Comparison of ENCODE assay signal across 8 cellular contexts in the genomic region with DNA sequence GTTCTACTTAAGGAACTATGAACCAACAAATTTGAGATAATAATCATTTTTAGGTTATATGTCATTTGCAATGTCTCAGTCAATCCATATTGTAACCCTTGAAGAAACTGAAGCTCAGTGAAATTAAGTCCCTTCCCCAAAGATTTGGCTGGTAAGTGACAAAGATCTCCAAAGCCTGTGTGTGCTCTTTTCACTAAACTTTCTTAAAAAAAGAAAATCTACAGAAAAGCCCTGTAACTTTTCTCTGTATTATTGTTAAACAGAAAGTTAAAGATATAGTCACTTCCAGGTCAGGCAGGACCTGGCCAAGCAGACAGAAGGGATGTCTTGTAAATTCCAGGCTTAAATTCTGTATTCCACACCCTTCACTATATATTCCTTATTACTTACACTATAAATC. TPM values are rescaled to one million over a fixed set of nuclear protein-coding genes. Genes with fewer than 3 reads are reported as not detected.
DNase-seq lines count a peak whose midpoint lies in the region; ATAC-seq and TF ChIP-seq lines count a peak whose summit lies in the region.

No MANE protein-coding gene starts in this region.

- peak overlapping the region; percentile 81 for H3K4me2 ChIP-seq in neural progenitor cell

- no peak for DNase-seq in BE2C
- no peak for DNase-seq in MG63
- DNase-seq in effector memory CD4-positive, alpha-beta T cell: no peak
- no peak for DNase-seq in neural progenitor cell (ENCODE audit: low spot score)
- DNase-seq in posterior vena cava (ENCODE audit: low spot score): no peak
- no peak for DNase-seq in GM10248 (ENCODE audit: extremely low spot score)
- DNase-seq in COLO668 (lab: John Stamatoyannopoulos, UW; ENCODE audit: unreplicated experiment): no peak

- TF ChIP-seq CTCF in BE2C (IDR thresholded peaks at IDR 0.05; ENCODE audit: low read depth, low read length) (no peak), neural progenitor cell (IDR thresholded peaks at IDR 0.05) (no peak), GM10248 (IDR thresholded peaks at IDR 0.05; ENCODE audit: control extremely low read depth, extremely low read depth, low read depth, missing control alignments) (no peak)

- H3K4me1 ChIP-seq in BE2C: peaks cover 8% of the 10 kb centered on the region
- H3K4me1 ChIP-seq in effector memory CD4-positive, alpha-beta T cell (ENCODE audit: control insufficient read depth, insufficient read depth, low read length, poor library complexity, severe bottlenecking): peaks cover 29% of the 10 kb centered on the region
- peaks cover 14% of the 10 kb centered on the region for H3K4me1 ChIP-seq in neural progenitor cell

- H3K79me2 ChIP-seq in neural progenitor cell (ENCODE audit: low read depth): no peaks in the 10 kb centered on the region

- H3K27me3 ChIP-seq in BE2C (no peaks in the 10 kb centered on the region), MG63 (no peaks in the 10 kb centered on the region), neural progenitor cell (peaks cover 60% of the 10 kb centered on the region)
- H3K27me3 ChIP-seq in effector memory CD4-positive, alpha-beta T cell (replicated peaks; ENCODE audit: control insufficient read depth, insufficient read depth, low read length, poor library complexity, severe bottlenecking): no peaks in the 10 kb centered on the region

- peak overlapping the region; percentile 90 for H3K4me3 Mint-ChIP-seq in neural progenitor cell

- no peak for ATAC-seq in HG02852 (IDR thresholded peaks at IDR 0.05; ENCODE audit: unreplicated experiment)

- H3F3A ChIP-seq in neural progenitor cell (ENCODE audit: low read depth): peaks cover 14% of the 10 kb centered on the region

- H3K4me3 ChIP-seq in BE2C (ENCODE audit: low read depth, low read length): peak overlapping the region; percentile 78
- H3K4me3 ChIP-seq in MG63: peak overlapping the region; percentile 62
- peak overlapping the region; percentile 79 for H3K4me3 ChIP-seq in effector memory CD4-positive, alpha-beta T cell (ENCODE audit: insufficient read depth, low read depth, low read length, poor library complexity, severe bottlenecking)
- H3K4me3 ChIP-seq in neural progenitor cell: peak overlapping the region; percentile 57

- H3K36me3 ChIP-seq in BE2C (no peaks in the 10 kb centered on the region; the same call in 1 of the 2 replicates), MG63 (peaks cover 4% of the 10 kb centered on the region; the same call in 1 of the 2 replicates), neural progenitor cell (no peaks in the 10 kb centered on the region)
- H3K36me3 ChIP-seq in effector memory CD4-positive, alpha-beta T cell (ENCODE audit: control insufficient read depth, insufficient read depth, low read length): no peaks in the 10 kb centered on the region

- H3K9ac ChIP-seq in neural progenitor cell: no peak overlapping the region

- no peak overlapping the region for H3K27ac Mint-ChIP-seq in neural progenitor cell

- H3K27me3 Mint-ChIP-seq in neural progenitor cell (ENCODE audit: insufficient read depth, low read depth): peaks cover 14% of the 10 kb centered on the region

- peaks cover 3% of the 10 kb centered on the region for H3K36me3 Mint-ChIP-seq in neural progenitor cell

- POLR2A ChIA-PET in GM10248 (lab: Yijun Ruan, JAX): no interaction called here

- H3K4me1 Mint-ChIP-seq in neural progenitor cell: peaks cover 53% of the 10 kb centered on the region

- no peak overlapping the region for H2AFZ ChIP-seq in neural progenitor cell (replicated peaks)

- H3K9me3 Mint-ChIP-seq in neural progenitor cell: no peaks in the 10 kb centered on the region

- H3K9me3 ChIP-seq in BE2C (no peaks in the 10 kb centered on the region), MG63 (no peaks in the 10 kb centered on the region), neural progenitor cell (ENCODE audit: low read depth) (no peaks in the 10 kb centered on the region)
- no peaks in the 10 kb centered on the region for H3K9me3 ChIP-seq in effector memory CD4-positive, alpha-beta T cell (ENCODE audit: control insufficient read depth, low read length)

- CTCF ChIA-PET in GM10248 (lab: Yijun Ruan, JAX): interaction anchor here (1.9 to 4.1 kb wide), 2 partner anchors 10 to 22 kb away, joined by 6 to 32 read pairs; no protein-coding TSS in a partner anchor

- intact Hi-C loops in posterior vena cava (cut with DNase I): no loop called here

- H3K27ac ChIP-seq in effector memory CD4-positive, alpha-beta T cell (ENCODE audit: insufficient read depth, low read length, poor library complexity, severe bottlenecking): peak overlapping the region; percentile 92
- no peak overlapping the region for H3K27ac ChIP-seq in neural progenitor cell

- no peaks in the 10 kb centered on the region for H4K20me1 ChIP-seq in neural progenitor cell (ENCODE audit: low read depth)

RNA-seq across cellular contexts. Expression of gene LIX1L, which starts 1.5 kb away (rescaled TPM):
- 7.6 TPM for polyA plus RNA-seq in BE2C (2012; ENCODE audit: insufficient read depth, insufficient read length, low read depth)
- 30.0 and 38.9 TPM in 2 replicates for total RNA-seq in MG63 (2014; rRNA removed; shearing (Covaris generic); ENCODE audit: low replicate concordance)
- total RNA-seq in neural progenitor cell (ENCODE audit: low replicate concordance): 12.5 and 13.6 TPM in 2 replicates
- 10 to 100 TPM; 45.5 to 45.8 TPM for total RNA-seq in posterior vena cava

RNA-seq across cellular contexts. Expression of gene ANKRD34A, which starts 8.0 kb away (rescaled TPM):
- polyA plus RNA-seq in BE2C (2012; ENCODE audit: insufficient read depth, insufficient read length, low read depth): 7.9 TPM
- 0.30 TPM in 1 of 2 replicates, not detected in the other for total RNA-seq in MG63 (2014; rRNA removed; shearing (Covaris generic); ENCODE audit: low replicate concordance)
- total RNA-seq in neural progenitor cell (ENCODE audit: low replicate concordance): 0.06 and 0.28 TPM in 2 replicates
- total RNA-seq in posterior vena cava: 1 to 10 TPM; 2.3 TPM

RNA-seq across cellular contexts. Expression of gene POLR3GL, which starts 8.1 kb away (rescaled TPM):
- 16.8 TPM for polyA plus RNA-seq in BE2C (2012; ENCODE audit: insufficient read depth, insufficient read length, low read depth)
- total RNA-seq in MG63 (2014; rRNA removed; shearing (Covaris generic); ENCODE audit: low replicate concordance): 1.8 and 6.8 TPM in 2 replicates
- total RNA-seq in neural progenitor cell (ENCODE audit: low replicate concordance) (11.1 and 12.0 TPM in 2 replicates), posterior vena cava (10 to 100 TPM; 22.8 to 23.8 TPM)

RNA-seq across cellular contexts. Expression of gene RBM8A, which starts 29.1 kb away (rescaled TPM):
- polyA plus RNA-seq in BE2C (2012; ENCODE audit: insufficient read depth, insufficient read length, low read depth): 544 TPM
- total RNA-seq in MG63 (2014; rRNA removed; shearing (Covaris generic); ENCODE audit: low replicate concordance): 52.3 and 69.3 TPM in 2 replicates
- 242 and 320 TPM in 2 replicates for total RNA-seq in neural progenitor cell (ENCODE audit: low replicate concordance)
- 10 to 100 TPM; 81.0 to 83.3 TPM for total RNA-seq in posterior vena cava

RNA-seq across cellular contexts. Expression of gene PEX11B, which starts 37.8 kb away (rescaled TPM):
- 47.2 TPM for polyA plus RNA-seq in BE2C (2012; ENCODE audit: insufficient read depth, insufficient read length, low read depth)
- total RNA-seq in MG63 (2014; rRNA removed; shearing (Covaris generic); ENCODE audit: low replicate concordance): 19.3 and 20.6 TPM in 2 replicates
- total RNA-seq in neural progenitor cell (ENCODE audit: low replicate concordance): 15.0 and 16.6 TPM in 2 replicates
- 10 to 100 TPM; 19.8 to 24.4 TPM for total RNA-seq in posterior vena cava
